Comparison of ENCODE assay signal across 8 cellular contexts in the genomic region with DNA sequence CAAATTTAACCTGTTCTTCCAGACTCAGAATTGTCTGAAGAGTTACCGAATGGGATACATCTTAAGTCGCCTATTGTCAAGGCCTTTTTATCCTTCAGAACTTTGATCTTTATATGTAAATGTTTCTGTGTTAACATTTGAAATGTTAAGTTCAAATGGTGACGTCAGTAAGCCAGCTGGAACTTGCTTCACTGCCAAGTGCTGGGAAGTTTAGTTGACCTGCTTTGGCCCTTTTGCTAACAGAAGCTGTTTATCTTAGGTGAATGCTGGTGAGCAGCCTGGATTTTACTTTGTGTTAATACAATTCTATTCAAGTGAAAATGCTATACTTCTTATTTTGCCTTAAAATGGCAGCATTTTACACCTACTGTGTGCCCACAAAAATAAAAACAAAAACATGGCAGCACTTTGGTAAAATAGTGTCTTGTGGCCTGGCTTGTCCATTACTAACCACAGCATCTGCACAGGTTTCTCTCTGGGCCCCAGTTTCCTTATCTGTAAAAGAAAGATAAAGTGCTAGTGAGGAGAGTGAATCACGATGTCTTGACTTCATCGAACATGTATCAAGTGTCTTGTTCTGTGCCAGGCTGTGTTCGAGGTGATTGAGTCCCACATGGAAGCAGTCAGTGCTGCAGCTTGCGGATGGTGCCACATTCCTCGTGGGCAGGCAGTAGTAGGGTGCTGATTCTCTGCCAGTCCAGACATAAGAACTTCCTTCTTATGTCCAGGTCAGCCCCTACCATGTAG. TPM values are rescaled to one million over a fixed set of nuclear protein-coding genes. Genes with fewer than 3 reads are reported as not detected.
DNase-seq lines count a peak whose midpoint lies in the region; ATAC-seq and TF ChIP-seq lines count a peak whose summit lies in the region.

No MANE protein-coding gene starts in this region.

- H3K27ac Mint-ChIP-seq in osteocyte (ENCODE audit: unreplicated experiment), result peak overlapping the region; percentile 44
- no peak overlapping the region for H3K27ac Mint-ChIP-seq in activated CD8-positive, alpha-beta memory T cell treated with anti-CD3 and anti-CD28 coated beads, Interleukin-2, amount 10 ng/mL, durations not matched to agents 7 days and 5 days

- peaks cover 31% of the 10 kb centered on the region for H3K4me1 Mint-ChIP-seq in osteocyte (ENCODE audit: unreplicated experiment)
- H3K4me1 Mint-ChIP-seq in activated CD8-positive, alpha-beta memory T cell treated with anti-CD3 and anti-CD28 coated beads, Interleukin-2, amount 10 ng/mL, durations not matched to agents 7 days and 5 days, result peaks cover 33% of the 10 kb centered on the region

- TF ChIP-seq CTCF in RWPE2 (IDR thresholded peaks at IDR 0.05; ENCODE audit: poor library complexity, severe bottlenecking) (no peak), osteocyte (IDR thresholded peaks at IDR 0.05) (no peak)

- CTCF ChIA-PET in activated CD8-positive, alpha-beta memory T cell treated with anti-CD3 and anti-CD28 coated beads, Interleukin-2, amount 10 ng/mL, durations not matched to agents 7 days and 5 days (lab: Charles Lee), result interaction anchor here (0.7 to 1.3 kb wide), 5 partner anchors 11 to 162 kb away, joined by 3 to 5 read pairs (median 3); no protein-coding TSS in a partner anchor

- H3K36me3 Mint-ChIP-seq in osteocyte (ENCODE audit: unreplicated experiment), result no peaks in the 10 kb centered on the region
- H3K36me3 Mint-ChIP-seq in activated CD8-positive, alpha-beta memory T cell treated with anti-CD3 and anti-CD28 coated beads, Interleukin-2, amount 10 ng/mL, durations not matched to agents 7 days and 5 days, result peaks cover 8% of the 10 kb centered on the region

- no peak for ATAC-seq in RWPE2 (ENCODE audit: low read depth)
- ATAC-seq in activated CD8-positive, alpha-beta memory T cell treated with anti-CD3 and anti-CD28 coated beads, Interleukin-2, amount 10 ng/mL, durations not matched to agents 7 days and 5 days, result no peak

- DNase-seq in EH (ENCODE audit: low read depth), result peak; percentile 50
- no peak for DNase-seq in RWPE2 (ENCODE audit: low spot score)
- DNase-seq in fibroblast of gingiva (ENCODE audit: low read depth), result peak; percentile 65
- no peak for DNase-seq in osteocyte (ENCODE audit: extremely low spot score, unreplicated experiment)
- DNase-seq in activated CD8-positive, alpha-beta memory T cell treated with anti-CD3 and anti-CD28 coated beads, Interleukin-2, amount 10 ng/mL, durations not matched to agents 7 days and 5 days, result no peak
- no peak for DNase-seq in NCI-H2196 treated with DMSO at 0.1 percent for 48 hours (lab: John Stamatoyannopoulos, UW; ENCODE audit: unreplicated experiment)
- no peak for DNase-seq in amygdala (lab: John Stamatoyannopoulos, UW)
- DNase-seq in SHP77 treated with DMSO at 0.1 percent for 48 hours (lab: John Stamatoyannopoulos, UW), result no peak

- H3K27me3 ChIP-seq in RWPE2 (ENCODE audit: insufficient read depth, poor library complexity, severe bottlenecking), result no peaks in the 10 kb centered on the region

- peak overlapping the region; percentile 76 for H3K27ac ChIP-seq in RWPE2 (ENCODE audit: poor library complexity, severe bottlenecking)

- no peaks in the 10 kb centered on the region for H3K27me3 Mint-ChIP-seq in osteocyte (ENCODE audit: unreplicated experiment)
- no peaks in the 10 kb centered on the region for H3K27me3 Mint-ChIP-seq in activated CD8-positive, alpha-beta memory T cell treated with anti-CD3 and anti-CD28 coated beads, Interleukin-2, amount 10 ng/mL, durations not matched to agents 7 days and 5 days

- H3K4me1 ChIP-seq in RWPE2 (ENCODE audit: insufficient read depth, poor library complexity, severe bottlenecking), result peaks cover 13% of the 10 kb centered on the region

- H3K4me3 Mint-ChIP-seq in osteocyte (ENCODE audit: unreplicated experiment), result peak overlapping the region; percentile 92
- no peak overlapping the region for H3K4me3 Mint-ChIP-seq in activated CD8-positive, alpha-beta memory T cell treated with anti-CD3 and anti-CD28 coated beads, Interleukin-2, amount 10 ng/mL, durations not matched to agents 7 days and 5 days

- H3K4me3 ChIP-seq in RWPE2 (ENCODE audit: severe bottlenecking), result no peak overlapping the region

- H3K9me3 ChIP-seq in RWPE2 (ENCODE audit: severe bottlenecking), result no peaks in the 10 kb centered on the region

- no peaks in the 10 kb centered on the region for H3K9me3 Mint-ChIP-seq in osteocyte (ENCODE audit: unreplicated experiment)
- H3K9me3 Mint-ChIP-seq in activated CD8-positive, alpha-beta memory T cell treated with anti-CD3 and anti-CD28 coated beads, Interleukin-2, amount 10 ng/mL, durations not matched to agents 7 days and 5 days (ENCODE audit: low read depth), result peaks cover 3% of the 10 kb centered on the region

- peaks cover 15% of the 10 kb centered on the region for H3K36me3 ChIP-seq in RWPE2 (ENCODE audit: low read depth)

RNA-seq across cellular contexts. Expression of a gene that starts 2.2 kb away (rescaled TPM):
- total RNA-seq in osteocyte, result 34.3 and 35.6 TPM in 2 replicates
- 10 to 100 TPM; 26.3 to 29.5 TPM for total RNA-seq in activated CD8-positive, alpha-beta memory T cell treated with anti-CD3 and anti-CD28 coated beads, Interleukin-2, amount 10 ng/mL, durations not matched to agents 7 days and 5 days

RNA-seq across cellular contexts. Expression of a gene that starts 56.0 kb away (rescaled TPM):
- 10.0 and 11.7 TPM in 2 replicates for total RNA-seq in osteocyte
- 1 to 10 TPM; 1.1 to 3.8 TPM for total RNA-seq in activated CD8-positive, alpha-beta memory T cell treated with anti-CD3 and anti-CD28 coated beads, Interleukin-2, amount 10 ng/mL, durations not matched to agents 7 days and 5 days

Comparison
In these comparisons a context has a peak if more than half of its experiments do, and no peak if none do; other contexts are left out.
1. DNase-seq: peak in EH (single experiment) and fibroblast of gingiva (single experiment); none in RWPE2 (single experiment), osteocyte (single experiment), activated CD8-positive, alpha-beta memory T cell treated with anti-CD3 and anti-CD28 coated beads, Interleukin-2, amount 10 ng/mL, durations not matched to agents 7 days and 5 days (single experiment), NCI-H2196 treated with DMSO at 0.1 percent for 48 hours (single experiment), amygdala (0 of 56) and SHP77 treated with DMSO at 0.1 percent for 48 hours (single experiment).